In genomic region chrX:6738518-6739470, GRCh38 we compare ENCODE assay signal across 12 cellular contexts.
DNase-seq lines count a peak whose midpoint lies in the region; ATAC-seq and TF ChIP-seq lines count a peak whose summit lies in the region.
"Had no signal": no experiment of that assay in that cellular context is flagged by ENCODE, and none has a peak within 500 bp of the region (broad histone marks: within the 10 kb centered on the region; RNA-seq: fewer than 3 reads in every experiment).

No MANE protein-coding gene starts in this region.

- no peaks in the 10 kb centered on the region for H3K27me3 ChIP-seq in Karpas-422 (ENCODE audit: low read length)
- no peaks in the 10 kb centered on the region for H3K27me3 ChIP-seq in sigmoid colon
- H3K27me3 ChIP-seq in SK-N-SH (ENCODE audit: insufficient read depth): no peaks in the 10 kb centered on the region
- H3K27me3 ChIP-seq: BLaER1 had no signal

- CTCF ChIA-PET in GM10248 (lab: Yijun Ruan, JAX) (no interaction called here), SK-N-SH (lab: Yijun Ruan, JAX) (no interaction called here)

- DNase-seq in GM10248 (ENCODE audit: extremely low spot score): peak; percentile 45
- peak; percentile 93 for DNase-seq in Karpas-422
- no peak for DNase-seq in activated CD8-positive, alpha-beta memory T cell treated with anti-CD3 and anti-CD28 coated beads, Interleukin-2, amount 50 U/mL, for 48 hours
- no peak for DNase-seq in NCI-H2196 (lab: John Stamatoyannopoulos, UW; ENCODE audit: unreplicated experiment)
- no peak for DNase-seq in sigmoid colon
- no peak for DNase-seq in SK-N-SH
- DNase-seq: GM23248, NCI-H187 had no signal

- intact Hi-C loops in sigmoid colon (cut with DNase I): no loop called here

- WGBS in sigmoid colon, 2 donors: 73 to 85% methylated on average over 11 of the region's 11 CpGs
- 21% methylated on average over 11 of the region's 11 CpGs for WGBS in SK-N-SH (ENCODE audit: low lambda C conversion rate)

- H3K79me2 ChIP-seq in Karpas-422 (ENCODE audit: low read length): no peaks in the 10 kb centered on the region
- H3K79me2 ChIP-seq in SK-N-SH (ENCODE audit: insufficient read depth): no peaks in the 10 kb centered on the region

- TF ChIP-seq EP300 in sigmoid colon (IDR thresholded peaks at IDR 0.05) (no peak), SK-N-SH (IDR thresholded peaks at IDR 0.05; ENCODE audit: borderline replicate concordance in 1 of 2, low read depth in 1 of 2, low read length in 1 of 2) (no peak)

- H3K4me3 ChIP-seq in Karpas-422 (ENCODE audit: low read length) (peak overlapping the region; percentile 14; the same call in 1 of the 2 replicates), sigmoid colon (no peak overlapping the region), SK-N-SH (ENCODE audit: low read depth in 2 of 2, low read length in 1 of 2) (no peak overlapping the region)
- H3K4me3 ChIP-seq: BLaER1, GM23248, SK-N-MC had no signal

- H4K20me1 ChIP-seq in Karpas-422 (ENCODE audit: insufficient read depth, low read depth, low read length): no peaks in the 10 kb centered on the region
- H4K20me1 ChIP-seq in SK-N-SH (ENCODE audit: insufficient read depth): no peaks in the 10 kb centered on the region
- H4K20me1 ChIP-seq: BLaER1 had no signal

- H3K27ac ChIP-seq in Karpas-422 (ENCODE audit: low read length): peak overlapping the region; percentile 90
- no peak overlapping the region for H3K27ac ChIP-seq in sigmoid colon
- no peak overlapping the region for H3K27ac ChIP-seq in SK-N-SH (ENCODE audit: low read depth in 2 of 2, low read length in 1 of 2)
- H3K27ac ChIP-seq: BLaER1, GM23248, SK-N-MC had no signal

- TF ChIP-seq POLR2A in sigmoid colon (IDR thresholded peaks at IDR 0.05): no peak

- TF ChIP-seq RAD21 in SK-N-SH (IDR thresholded peaks at IDR 0.05; ENCODE audit: low read length): no peak

- POLR2A ChIA-PET in GM10248 (lab: Yijun Ruan, JAX): no interaction called here
- POLR2A ChIA-PET in SK-N-SH (lab: Yijun Ruan, JAX): no interaction called here

- H3K9me3 ChIP-seq in Karpas-422 (ENCODE audit: low read length) (no peaks in the 10 kb centered on the region), sigmoid colon (no peaks in the 10 kb centered on the region), SK-N-SH (no peaks in the 10 kb centered on the region)
- H3K9me3 ChIP-seq: BLaER1 had no signal

- peak; percentile 98 for ATAC-seq in GM19324 (IDR thresholded peaks at IDR 0.05; ENCODE audit: low FRiP score, unreplicated experiment)
- ATAC-seq in HG02884 (IDR thresholded peaks at IDR 0.05; ENCODE audit: unreplicated experiment): peak; percentile 97

- H3F3A ChIP-seq in SK-N-SH (replicated peaks; ENCODE audit: insufficient read depth): no peaks in the 10 kb centered on the region

- H3K4me1 ChIP-seq in Karpas-422 (ENCODE audit: low read length): peaks cover 43% of the 10 kb centered on the region
- no peaks in the 10 kb centered on the region for H3K4me1 ChIP-seq in sigmoid colon
- no peaks in the 10 kb centered on the region for H3K4me1 ChIP-seq in SK-N-SH (ENCODE audit: control insufficient read depth in 1 of 2, insufficient read depth in 2 of 2, low read depth in 1 of 2, low read length in 1 of 2)
- H3K4me1 ChIP-seq: BLaER1 had no signal

- no peaks in the 10 kb centered on the region for H3K9me2 ChIP-seq in Karpas-422 (replicated peaks; ENCODE audit: insufficient read depth, low read length)
- H3K9me2 ChIP-seq in SK-N-SH: no peaks in the 10 kb centered on the region

- TF ChIP-seq CTCF in GM10248 (IDR thresholded peaks at IDR 0.05; ENCODE audit: control extremely low read depth, extremely low read depth, low read depth, missing control alignments) (no peak), sigmoid colon (IDR thresholded peaks at IDR 0.05) (no peak), SK-N-SH (IDR thresholded peaks at IDR 0.05) (no peak)

- H3K36me3 ChIP-seq in Karpas-422 (ENCODE audit: insufficient read depth, low read length): no peaks in the 10 kb centered on the region
- H3K36me3 ChIP-seq in sigmoid colon: no peaks in the 10 kb centered on the region
- no peaks in the 10 kb centered on the region for H3K36me3 ChIP-seq in SK-N-SH (replicated peaks in 1 of 2; ENCODE audit: control insufficient read depth in 1 of 2, insufficient read depth in 2 of 2, low read length in 1 of 2)
- H3K36me3 ChIP-seq: BLaER1 had no signal

- peak overlapping the region; percentile 52 for H3K9ac ChIP-seq in Karpas-422 (ENCODE audit: low read length)
- no peak overlapping the region for H3K9ac ChIP-seq in SK-N-SH
- H3K9ac ChIP-seq: BLaER1, GM23248 had no signal

- peak overlapping the region; percentile 29; the same call in 1 of the 2 replicates for H2AFZ ChIP-seq in Karpas-422 (ENCODE audit: low read length)
- no peak overlapping the region for H2AFZ ChIP-seq in SK-N-SH (ENCODE audit: low read depth)
- H2AFZ ChIP-seq: GM23248 had no signal

- H3K4me2 ChIP-seq in Karpas-422 (ENCODE audit: low read depth, low read length, poor library complexity, severe bottlenecking): peak overlapping the region; percentile 46
- H3K4me2 ChIP-seq in SK-N-SH: no peak overlapping the region
- H3K4me2 ChIP-seq: BLaER1 had no signal

TF ChIP-seq in SK-N-SH, 30 proteins besides CTCF, POLR2A, EP300 and RAD21:
- no peak for TF ChIP-seq TCF12 (IDR thresholded peaks at IDR 0.05)
- TF ChIP-seq JUND (IDR thresholded peaks at IDR 0.05): no peak
- no peak for TF ChIP-seq GABPA (IDR thresholded peaks at IDR 0.05; ENCODE audit: low read depth)
- TF ChIP-seq TAF1 (IDR thresholded peaks at IDR 0.05; ENCODE audit: borderline replicate concordance, low read depth, low read length): no peak
- TF ChIP-seq MXI1 (IDR thresholded peaks at IDR 0.05; ENCODE audit: low read depth, low read length): no peak
- no peak for TF ChIP-seq NFIC (IDR thresholded peaks at IDR 0.05; ENCODE audit: borderline replicate concordance)
- TF ChIP-seq FOXM1 (IDR thresholded peaks at IDR 0.05; ENCODE audit: low read depth): no peak
- TF ChIP-seq ZBTB33 (IDR thresholded peaks at IDR 0.05; ENCODE audit: borderline replicate concordance, low read depth): no peak

Comparison
In these comparisons a context has a peak if more than half of its experiments do, and no peak if none do; other contexts are left out.
1. DNase-seq: peak in GM10248 (single experiment) and Karpas-422 (single experiment); none in activated CD8-positive, alpha-beta memory T cell treated with anti-CD3 and anti-CD28 coated beads, Interleukin-2, amount 50 U/mL, for 48 hours (single experiment), NCI-H2196 (single experiment), sigmoid colon (single experiment) and SK-N-SH (single experiment).